In the genomic region with DNA sequence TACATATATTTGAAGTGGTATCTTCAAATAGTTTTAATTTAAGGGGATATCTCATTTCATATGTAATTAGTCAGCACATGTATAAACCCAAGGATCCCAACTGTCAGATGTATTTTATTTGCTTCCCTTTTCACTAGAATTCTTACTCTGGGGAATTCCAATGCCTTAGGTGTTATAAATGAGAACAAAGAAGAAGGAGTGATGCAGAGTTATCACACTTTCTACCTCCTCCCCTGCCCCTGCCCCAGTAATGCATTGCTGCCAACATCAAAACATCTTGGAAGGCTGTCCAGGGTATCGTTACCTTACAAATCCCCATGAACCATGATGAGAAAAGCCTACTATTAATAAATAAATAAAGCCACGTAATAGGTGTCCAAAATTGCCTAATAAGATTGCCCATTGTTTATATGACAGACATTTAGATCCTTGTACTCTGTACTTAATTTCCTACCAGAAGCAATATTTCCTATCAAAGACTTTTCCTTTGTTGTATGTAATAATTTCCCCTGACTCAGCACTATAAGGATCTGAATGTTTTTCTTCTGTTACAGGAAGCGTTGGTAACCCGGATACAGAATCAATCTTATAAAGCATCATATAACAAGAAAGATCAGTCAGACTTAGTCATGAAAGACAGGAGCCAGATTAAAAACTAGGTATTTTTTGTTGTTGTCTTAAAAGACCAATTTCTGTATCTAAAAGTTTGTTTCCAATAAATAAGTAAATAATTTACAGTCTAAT, we compare ENCODE assay signal across 13 cellular contexts. TPM values are rescaled to one million over a fixed set of nuclear protein-coding genes. Genes with fewer than 3 reads are reported as not detected.
DNase-seq lines count a peak whose midpoint lies in the region; ATAC-seq and TF ChIP-seq lines count a peak whose summit lies in the region.
"Had no signal": no experiment of that assay in that cellular context is flagged by ENCODE, and none has a peak within 500 bp of the region (broad histone marks: within the 10 kb centered on the region; RNA-seq: fewer than 3 reads in every experiment).

No MANE protein-coding gene starts in this region.

- TF ChIP-seq CTCF in fibroblast of mammary gland (conservative IDR thresholded peaks at IDR 0.05; ENCODE audit: control insufficient read depth, insufficient read depth, low read depth, low read length): no peak

- intact Hi-C loops in activated T-helper 1 cell treated with anti-CD3 and anti-CD28 coated beads, Interleukin-12 subunit alpha, Interleukin-12 subunit beta, Interleukin-2, Interleukin-4 antibody, amounts not matched to agents 30 ng/mL and 10 ng/mL and 1 ng/mL, durations not matched to agents 14 hours and 24 hours and 36 hours (cut with micrococcal nuclease): loop anchor here (1.0 to 5.0 kb wide), 2 partner anchors 287 to 502 kb away; no protein-coding TSS in a partner anchor

- H3K27ac Mint-ChIP-seq in activated T-helper 1 cell treated with anti-CD3 and anti-CD28 coated beads, Interleukin-12 subunit alpha, Interleukin-12 subunit beta, Interleukin-2, Interleukin-4 antibody, amounts not matched to agents 30 ng/mL and 10 ng/mL and 1 ng/mL, durations not matched to agents 14 hours and 24 hours and 36 hours: peak overlapping the region; percentile 87
- peak overlapping the region; percentile 97 for H3K27ac Mint-ChIP-seq in stimulated activated naive CD8-positive, alpha-beta T cell treated with anti-CD3 and anti-CD28 coated beads, Interleukin-15, Interleukin-2, amounts not matched to agents 100 ng/mL and 50 ng/mL, for 24 hours

- DNase-seq in activated T-cell treated with anti-CD3 and anti-CD28 coated beads, Interleukin-2, amount 50 U/mL, for 4 hours: no peak
- no peak for DNase-seq in activated T-cell treated with anti-CD3 and anti-CD28 coated beads, Interleukin-2, amount 50 U/mL, for 1 hour
- DNase-seq in activated T-helper 1 cell treated with anti-CD3 and anti-CD28 coated beads, Interleukin-12 subunit alpha, Interleukin-12 subunit beta, Interleukin-2, Interleukin-4 antibody, amounts not matched to agents 30 ng/mL and 10 ng/mL and 1 ng/mL, durations not matched to agents 14 hours and 24 hours and 36 hours (ENCODE audit: low spot score): no peak
- DNase-seq in fibroblast of mammary gland (ENCODE audit: low read depth) (peak; percentile 77), NCI-H2196 (lab: John Stamatoyannopoulos, UW; ENCODE audit: unreplicated experiment) (no peak)
- DNase-seq: AML-193, KBM-7, NCI-H774, T1000 had no signal

- H3K36me3 Mint-ChIP-seq in activated T-cell treated with anti-CD3 and anti-CD28 coated beads, Interleukin-2, amount 50 U/mL, for 4 hours (ENCODE audit: insufficient read depth): peaks cover 46% of the 10 kb centered on the region
- peaks cover 52% of the 10 kb centered on the region for H3K36me3 Mint-ChIP-seq in activated T-helper 1 cell treated with anti-CD3 and anti-CD28 coated beads, Interleukin-12 subunit alpha, Interleukin-12 subunit beta, Interleukin-2, Interleukin-4 antibody, amounts not matched to agents 30 ng/mL and 10 ng/mL and 1 ng/mL, durations not matched to agents 14 hours and 24 hours and 36 hours (ENCODE audit: low read depth)
- peaks cover 79% of the 10 kb centered on the region for H3K36me3 Mint-ChIP-seq in stimulated activated naive CD8-positive, alpha-beta T cell treated with anti-CD3 and anti-CD28 coated beads, Interleukin-15, Interleukin-2, amounts not matched to agents 100 ng/mL and 50 ng/mL, for 24 hours (ENCODE audit: low read depth)

- H3K27me3 Mint-ChIP-seq in activated T-cell treated with anti-CD3 and anti-CD28 coated beads, Interleukin-2, amount 50 U/mL, for 4 hours (ENCODE audit: low read depth): no peaks in the 10 kb centered on the region
- H3K27me3 Mint-ChIP-seq in activated T-helper 1 cell treated with anti-CD3 and anti-CD28 coated beads, Interleukin-12 subunit alpha, Interleukin-12 subunit beta, Interleukin-2, Interleukin-4 antibody, amounts not matched to agents 30 ng/mL and 10 ng/mL and 1 ng/mL, durations not matched to agents 14 hours and 24 hours and 36 hours (ENCODE audit: insufficient read depth): no peaks in the 10 kb centered on the region
- H3K27me3 Mint-ChIP-seq in stimulated activated naive CD8-positive, alpha-beta T cell treated with anti-CD3 and anti-CD28 coated beads, Interleukin-15, Interleukin-2, amounts not matched to agents 100 ng/mL and 50 ng/mL, for 24 hours: no peaks in the 10 kb centered on the region

- H3K4me3 Mint-ChIP-seq in activated T-cell treated with anti-CD3 and anti-CD28 coated beads, Interleukin-2, amount 50 U/mL, for 4 hours: peak overlapping the region; percentile 36
- peak overlapping the region; percentile 20 for H3K4me3 Mint-ChIP-seq in activated T-helper 1 cell treated with anti-CD3 and anti-CD28 coated beads, Interleukin-12 subunit alpha, Interleukin-12 subunit beta, Interleukin-2, Interleukin-4 antibody, amounts not matched to agents 30 ng/mL and 10 ng/mL and 1 ng/mL, durations not matched to agents 14 hours and 24 hours and 36 hours
- H3K4me3 Mint-ChIP-seq in stimulated activated naive CD8-positive, alpha-beta T cell treated with anti-CD3 and anti-CD28 coated beads, Interleukin-15, Interleukin-2, amounts not matched to agents 100 ng/mL and 50 ng/mL, for 24 hours: peak overlapping the region; percentile 51

- peaks cover 78% of the 10 kb centered on the region for H3K4me1 Mint-ChIP-seq in activated T-cell treated with anti-CD3 and anti-CD28 coated beads, Interleukin-2, amount 50 U/mL, for 4 hours (ENCODE audit: low read depth)
- H3K4me1 Mint-ChIP-seq in activated T-helper 1 cell treated with anti-CD3 and anti-CD28 coated beads, Interleukin-12 subunit alpha, Interleukin-12 subunit beta, Interleukin-2, Interleukin-4 antibody, amounts not matched to agents 30 ng/mL and 10 ng/mL and 1 ng/mL, durations not matched to agents 14 hours and 24 hours and 36 hours (ENCODE audit: low read depth): peaks cover 84% of the 10 kb centered on the region
- H3K4me1 Mint-ChIP-seq in stimulated activated naive CD8-positive, alpha-beta T cell treated with anti-CD3 and anti-CD28 coated beads, Interleukin-15, Interleukin-2, amounts not matched to agents 100 ng/mL and 50 ng/mL, for 24 hours (ENCODE audit: low read depth): peaks cover 94% of the 10 kb centered on the region

- H3K9me3 Mint-ChIP-seq in activated T-cell treated with anti-CD3 and anti-CD28 coated beads, Interleukin-2, amount 50 U/mL, for 4 hours: no peaks in the 10 kb centered on the region
- H3K9me3 Mint-ChIP-seq in activated T-helper 1 cell treated with anti-CD3 and anti-CD28 coated beads, Interleukin-12 subunit alpha, Interleukin-12 subunit beta, Interleukin-2, Interleukin-4 antibody, amounts not matched to agents 30 ng/mL and 10 ng/mL and 1 ng/mL, durations not matched to agents 14 hours and 24 hours and 36 hours: peaks cover 10% of the 10 kb centered on the region
- H3K9me3 Mint-ChIP-seq in stimulated activated naive CD8-positive, alpha-beta T cell treated with anti-CD3 and anti-CD28 coated beads, Interleukin-15, Interleukin-2, amounts not matched to agents 100 ng/mL and 50 ng/mL, for 24 hours: no peaks in the 10 kb centered on the region

- H3K4me3 ChIP-seq in fibroblast of mammary gland (ENCODE audit: control insufficient read depth, low read depth, low read length): no peak overlapping the region
- H3K4me3 ChIP-seq: lung had no signal

- ATAC-seq in activated T-cell treated with anti-CD3 and anti-CD28 coated beads, Interleukin-2, amount 50 U/mL, for 4 hours: peak; percentile 33 to 35
- ATAC-seq in HG02973 (IDR thresholded peaks at IDR 0.05; ENCODE audit: unreplicated experiment) (no peak), GM18907 (IDR thresholded peaks at IDR 0.05; ENCODE audit: unreplicated experiment) (no peak)

RNA-seq across cellular contexts. Expression of gene CBLB, which starts 38.8 kb away (rescaled TPM):
- total RNA-seq in activated T-cell treated with anti-CD3 and anti-CD28 coated beads, Interleukin-2, amount 50 U/mL, for 4 hours: 10 to 100 TPM; 61.0 to 78.6 (median 70.4) TPM
- 213 and 235 TPM in 2 replicates for total RNA-seq in activated T-helper 1 cell treated with anti-CD3 and anti-CD28 coated beads, Interleukin-12 subunit alpha, Interleukin-12 subunit beta, Interleukin-2, Interleukin-4 antibody, amounts not matched to agents 30 ng/mL and 10 ng/mL and 1 ng/mL, durations not matched to agents 14 hours and 24 hours and 36 hours

Comparison
In these comparisons a context has a peak if more than half of its experiments do, and no peak if none do; other contexts are left out.
1. ATAC-seq: peak in activated T-cell treated with anti-CD3 and anti-CD28 coated beads, Interleukin-2, amount 50 U/mL, for 4 hours (2 of 2); none in HG02973 (single experiment) and GM18907 (single experiment).
2. Peak in every context shown above with its lines, with median percentiles within 50 percentile points of each other: H3K4me3 Mint-ChIP-seq.